In the genomic region with DNA sequence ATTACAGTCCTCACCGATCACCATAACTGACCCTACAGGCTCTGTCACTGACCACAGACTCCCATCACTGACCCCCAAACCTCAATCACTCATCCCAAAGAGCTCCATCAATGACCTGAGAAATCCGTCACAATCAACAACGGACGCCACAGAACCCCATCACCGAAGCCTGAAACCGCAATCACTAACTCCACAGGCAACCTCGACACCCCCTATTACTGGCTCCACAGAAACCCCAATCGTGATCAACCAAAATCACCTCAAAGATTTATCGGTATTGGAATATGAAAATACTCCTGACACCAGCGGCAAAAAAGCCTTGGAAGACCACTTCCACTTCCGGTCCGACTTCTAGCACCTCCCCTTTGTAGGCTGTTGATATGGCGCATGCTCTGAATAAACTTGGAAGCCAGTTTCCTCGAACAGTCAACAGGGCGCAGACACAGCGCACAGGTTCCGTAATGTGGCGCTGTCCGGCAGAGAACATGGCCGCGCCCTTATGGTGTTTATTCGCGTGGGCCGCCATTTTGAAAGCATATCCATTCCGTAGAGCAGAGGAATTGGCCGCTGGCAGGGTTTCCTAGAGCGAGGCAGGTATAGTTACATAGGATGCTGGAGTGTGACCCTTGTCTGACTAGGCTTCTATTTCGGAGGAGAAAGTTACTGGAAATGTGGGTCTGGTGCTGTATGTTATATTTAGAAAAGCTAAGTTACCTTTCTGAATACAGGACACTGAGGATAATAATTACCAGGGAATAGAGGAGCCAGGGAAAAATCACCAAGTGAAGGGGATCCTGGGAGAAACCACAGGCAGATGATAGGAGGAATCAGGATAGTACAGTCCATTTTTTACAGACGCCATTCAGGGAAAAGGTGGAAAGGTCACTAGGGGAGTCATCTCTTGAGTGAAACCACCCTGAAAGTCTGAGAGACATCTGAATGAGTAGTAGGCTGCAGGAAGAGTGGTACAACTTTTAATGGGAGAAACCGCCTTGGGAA, we compare ENCODE assay signal across 1 cellular context.
TF ChIP-seq lines count a peak whose summit lies in the region.

A gene (minus strand): TSS at position 328 of the 999 bp plus-strand sequence. CDS start 2,785 bp downstream, outside the sequence.

TF ChIP-seq in HepG2, 621 proteins besides CTCF, POLR2A, EP300 and RAD21 (continued from another document and continues in another):
- TF ChIP-seq, protein P1, sequence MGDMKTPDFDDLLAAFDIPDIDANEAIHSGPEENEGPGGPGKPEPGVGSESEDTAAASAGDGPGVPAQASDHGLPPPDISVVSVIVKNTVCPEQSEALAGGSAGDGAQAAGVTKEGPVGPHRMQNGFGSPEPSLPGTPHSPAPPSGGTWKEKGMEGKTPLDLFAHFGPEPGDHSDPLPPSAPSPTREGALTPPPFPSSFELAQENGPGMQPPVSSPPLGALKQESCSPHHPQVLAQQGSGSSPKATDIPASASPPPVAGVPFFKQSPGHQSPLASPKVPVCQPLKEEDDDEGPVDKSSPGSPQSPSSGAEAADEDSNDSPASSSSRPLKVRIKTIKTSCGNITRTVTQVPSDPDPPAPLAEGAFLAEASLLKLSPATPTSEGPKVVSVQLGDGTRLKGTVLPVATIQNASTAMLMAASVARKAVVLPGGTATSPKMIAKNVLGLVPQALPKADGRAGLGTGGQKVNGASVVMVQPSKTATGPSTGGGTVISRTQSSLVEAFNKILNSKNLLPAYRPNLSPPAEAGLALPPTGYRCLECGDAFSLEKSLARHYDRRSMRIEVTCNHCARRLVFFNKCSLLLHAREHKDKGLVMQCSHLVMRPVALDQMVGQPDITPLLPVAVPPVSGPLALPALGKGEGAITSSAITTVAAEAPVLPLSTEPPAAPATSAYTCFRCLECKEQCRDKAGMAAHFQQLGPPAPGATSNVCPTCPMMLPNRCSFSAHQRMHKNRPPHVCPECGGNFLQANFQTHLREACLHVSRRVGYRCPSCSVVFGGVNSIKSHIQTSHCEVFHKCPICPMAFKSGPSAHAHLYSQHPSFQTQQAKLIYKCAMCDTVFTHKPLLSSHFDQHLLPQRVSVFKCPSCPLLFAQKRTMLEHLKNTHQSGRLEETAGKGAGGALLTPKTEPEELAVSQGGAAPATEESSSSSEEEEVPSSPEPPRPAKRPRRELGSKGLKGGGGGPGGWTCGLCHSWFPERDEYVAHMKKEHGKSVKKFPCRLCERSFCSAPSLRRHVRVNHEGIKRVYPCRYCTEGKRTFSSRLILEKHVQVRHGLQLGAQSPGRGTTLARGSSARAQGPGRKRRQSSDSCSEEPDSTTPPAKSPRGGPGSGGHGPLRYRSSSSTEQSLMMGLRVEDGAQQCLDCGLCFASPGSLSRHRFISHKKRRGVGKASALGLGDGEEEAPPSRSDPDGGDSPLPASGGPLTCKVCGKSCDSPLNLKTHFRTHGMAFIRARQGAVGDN (CRISPR knock-in tag; IDR thresholded peaks at IDR 0.05), result peak; percentile 41
- TF ChIP-seq ZBTB8A (CRISPR knock-in tag; IDR thresholded peaks at IDR 0.05; ENCODE audit: borderline replicate concordance, low read depth), result no peak
- TF ChIP-seq ZNF33A (CRISPR knock-in tag; IDR thresholded peaks at IDR 0.05; ENCODE audit: borderline replicate concordance), result no peak
- TF ChIP-seq SAP130 (CRISPR knock-in tag; IDR thresholded peaks at IDR 0.05; ENCODE audit: low read depth), result peak; percentile 92
- no peak for TF ChIP-seq NCOA1 (CRISPR knock-in tag; IDR thresholded peaks at IDR 0.05)
- TF ChIP-seq XBP1 (CRISPR knock-in tag; IDR thresholded peaks at IDR 0.05), result no peak
- TF ChIP-seq, protein P2, sequence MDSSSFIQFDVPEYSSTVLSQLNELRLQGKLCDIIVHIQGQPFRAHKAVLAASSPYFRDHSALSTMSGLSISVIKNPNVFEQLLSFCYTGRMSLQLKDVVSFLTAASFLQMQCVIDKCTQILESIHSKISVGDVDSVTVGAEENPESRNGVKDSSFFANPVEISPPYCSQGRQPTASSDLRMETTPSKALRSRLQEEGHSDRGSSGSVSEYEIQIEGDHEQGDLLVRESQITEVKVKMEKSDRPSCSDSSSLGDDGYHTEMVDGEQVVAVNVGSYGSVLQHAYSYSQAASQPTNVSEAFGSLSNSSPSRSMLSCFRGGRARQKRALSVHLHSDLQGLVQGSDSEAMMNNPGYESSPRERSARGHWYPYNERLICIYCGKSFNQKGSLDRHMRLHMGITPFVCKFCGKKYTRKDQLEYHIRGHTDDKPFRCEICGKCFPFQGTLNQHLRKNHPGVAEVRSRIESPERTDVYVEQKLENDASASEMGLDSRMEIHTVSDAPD (CRISPR knock-in tag; IDR thresholded peaks at IDR 0.05), result no peak
- TF ChIP-seq CC2D1A (CRISPR knock-in tag; IDR thresholded peaks at IDR 0.05), result no peak
- TF ChIP-seq ATF7-NPFF (CRISPR knock-in tag; IDR thresholded peaks at IDR 0.05; ENCODE audit: low read depth), result no peak
- TF ChIP-seq ZKSCAN1 (IDR thresholded peaks at IDR 0.05; ENCODE audit: low read length), result peak; percentile 65; the same call in 1 of the 2 replicates
- TF ChIP-seq ZNF768 (CRISPR knock-in tag; IDR thresholded peaks at IDR 0.05), result no peak
- no peak for TF ChIP-seq PCBP2 (optimal IDR thresholded peaks at IDR 0.05; ENCODE audit: low read depth, low read length, poor library complexity, severe bottlenecking)
- no peak for TF ChIP-seq ZNF563 (CRISPR knock-in tag; IDR thresholded peaks at IDR 0.05)
- TF ChIP-seq YEATS2 (CRISPR knock-in tag; IDR thresholded peaks at IDR 0.05; ENCODE audit: borderline replicate concordance), result peak; percentile 58; the same call in 1 of the 2 replicates
- no peak for TF ChIP-seq MTA1 (CRISPR knock-in tag; IDR thresholded peaks at IDR 0.05; ENCODE audit: borderline replicate concordance)
- no peak for TF ChIP-seq MTF2 (CRISPR knock-in tag; IDR thresholded peaks at IDR 0.05; ENCODE audit: borderline replicate concordance)
- TF ChIP-seq HOXA7 (CRISPR knock-in tag; IDR thresholded peaks at IDR 0.05), result no peak
- TF ChIP-seq MAFG (CRISPR knock-in tag; IDR thresholded peaks at IDR 0.05), result no peak
- no peak for TF ChIP-seq THYN1 (CRISPR knock-in tag; IDR thresholded peaks at IDR 0.05; ENCODE audit: borderline replicate concordance, low read depth)
- TF ChIP-seq ZFP82 (CRISPR knock-in tag; IDR thresholded peaks at IDR 0.05; ENCODE audit: borderline replicate concordance), result no peak
- TF ChIP-seq ZNF777 (CRISPR knock-in tag; IDR thresholded peaks at IDR 0.05), result no peak
- 0 out of 2 replicates have a peak, but pooled peaks have one; percentile 37 for TF ChIP-seq ZBTB7B (CRISPR knock-in tag; IDR thresholded peaks at IDR 0.05)
- no peak for TF ChIP-seq TRIM24 (CRISPR knock-in tag; IDR thresholded peaks at IDR 0.05)
- TF ChIP-seq STAG1 (CRISPR knock-in tag; IDR thresholded peaks at IDR 0.05), result no peak; the same call in 1 of the 2 replicates
- peak; percentile 41; the same call in 1 of the 2 replicates for TF ChIP-seq NFRKB (IDR thresholded peaks at IDR 0.05)
- TF ChIP-seq ZFAT (CRISPR knock-in tag; conservative IDR thresholded peaks at IDR 0.05), result no peak
- no peak for TF ChIP-seq ZNF333 (CRISPR knock-in tag; IDR thresholded peaks at IDR 0.05; ENCODE audit: borderline replicate concordance)
- TF ChIP-seq SATB2 (CRISPR knock-in tag; IDR thresholded peaks at IDR 0.05), result no peak
- peak; percentile 77 for TF ChIP-seq ZMYM4 (CRISPR knock-in tag; IDR thresholded peaks at IDR 0.05)
- TF ChIP-seq, protein P3, sequence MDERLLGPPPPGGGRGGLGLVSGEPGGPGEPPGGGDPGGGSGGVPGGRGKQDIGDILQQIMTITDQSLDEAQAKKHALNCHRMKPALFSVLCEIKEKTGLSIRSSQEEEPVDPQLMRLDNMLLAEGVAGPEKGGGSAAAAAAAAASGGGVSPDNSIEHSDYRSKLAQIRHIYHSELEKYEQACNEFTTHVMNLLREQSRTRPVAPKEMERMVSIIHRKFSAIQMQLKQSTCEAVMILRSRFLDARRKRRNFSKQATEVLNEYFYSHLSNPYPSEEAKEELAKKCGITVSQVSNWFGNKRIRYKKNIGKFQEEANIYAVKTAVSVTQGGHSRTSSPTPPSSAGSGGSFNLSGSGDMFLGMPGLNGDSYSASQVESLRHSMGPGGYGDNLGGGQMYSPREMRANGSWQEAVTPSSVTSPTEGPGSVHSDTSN (CRISPR knock-in tag; IDR thresholded peaks at IDR 0.05), result no peak
- TF ChIP-seq ZSCAN21 (CRISPR knock-in tag; IDR thresholded peaks at IDR 0.05; ENCODE audit: borderline replicate concordance), result no peak
- peak; percentile 36; the same call in 1 of the 2 replicates for TF ChIP-seq HDAC2 (CRISPR knock-in tag; IDR thresholded peaks at IDR 0.05)
- no peak for TF ChIP-seq GATA4 (IDR thresholded peaks at IDR 0.05; ENCODE audit: borderline replicate concordance, low read depth)
- TF ChIP-seq ZNF543 (CRISPR knock-in tag; IDR thresholded peaks at IDR 0.05), result peak; percentile 55; the same call in 1 of the 2 replicates
- TF ChIP-seq, protein P4, sequence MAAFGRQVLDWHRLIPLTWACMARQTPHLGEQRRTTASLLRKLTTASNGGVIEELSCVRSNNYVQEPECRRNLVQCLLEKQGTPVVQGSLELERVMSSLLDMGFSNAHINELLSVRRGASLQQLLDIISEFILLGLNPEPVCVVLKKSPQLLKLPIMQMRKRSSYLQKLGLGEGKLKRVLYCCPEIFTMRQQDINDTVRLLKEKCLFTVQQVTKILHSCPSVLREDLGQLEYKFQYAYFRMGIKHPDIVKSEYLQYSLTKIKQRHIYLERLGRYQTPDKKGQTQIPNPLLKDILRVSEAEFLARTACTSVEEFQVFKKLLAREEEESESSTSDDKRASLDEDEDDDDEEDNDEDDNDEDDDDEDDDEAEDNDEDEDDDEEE (CRISPR knock-in tag; IDR thresholded peaks at IDR 0.05), result no peak
- TF ChIP-seq, protein P5, sequence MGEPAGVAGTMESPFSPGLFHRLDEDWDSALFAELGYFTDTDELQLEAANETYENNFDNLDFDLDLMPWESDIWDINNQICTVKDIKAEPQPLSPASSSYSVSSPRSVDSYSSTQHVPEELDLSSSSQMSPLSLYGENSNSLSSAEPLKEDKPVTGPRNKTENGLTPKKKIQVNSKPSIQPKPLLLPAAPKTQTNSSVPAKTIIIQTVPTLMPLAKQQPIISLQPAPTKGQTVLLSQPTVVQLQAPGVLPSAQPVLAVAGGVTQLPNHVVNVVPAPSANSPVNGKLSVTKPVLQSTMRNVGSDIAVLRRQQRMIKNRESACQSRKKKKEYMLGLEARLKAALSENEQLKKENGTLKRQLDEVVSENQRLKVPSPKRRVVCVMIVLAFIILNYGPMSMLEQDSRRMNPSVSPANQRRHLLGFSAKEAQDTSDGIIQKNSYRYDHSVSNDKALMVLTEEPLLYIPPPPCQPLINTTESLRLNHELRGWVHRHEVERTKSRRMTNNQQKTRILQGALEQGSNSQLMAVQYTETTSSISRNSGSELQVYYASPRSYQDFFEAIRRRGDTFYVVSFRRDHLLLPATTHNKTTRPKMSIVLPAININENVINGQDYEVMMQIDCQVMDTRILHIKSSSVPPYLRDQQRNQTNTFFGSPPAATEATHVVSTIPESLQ (CRISPR knock-in tag; conservative IDR thresholded peaks at IDR 0.05), result 0 out of 2 replicates have a peak, but pooled peaks have one; percentile 19
- no peak for TF ChIP-seq IKZF4 (CRISPR knock-in tag; IDR thresholded peaks at IDR 0.05; ENCODE audit: borderline replicate concordance, low read depth, not compliant biosample characterization)
- no peak for TF ChIP-seq MTA3 (CRISPR knock-in tag; IDR thresholded peaks at IDR 0.05)
- TF ChIP-seq ZBTB7A (CRISPR knock-in tag; IDR thresholded peaks at IDR 0.05), result no peak
- TF ChIP-seq, protein P6, sequence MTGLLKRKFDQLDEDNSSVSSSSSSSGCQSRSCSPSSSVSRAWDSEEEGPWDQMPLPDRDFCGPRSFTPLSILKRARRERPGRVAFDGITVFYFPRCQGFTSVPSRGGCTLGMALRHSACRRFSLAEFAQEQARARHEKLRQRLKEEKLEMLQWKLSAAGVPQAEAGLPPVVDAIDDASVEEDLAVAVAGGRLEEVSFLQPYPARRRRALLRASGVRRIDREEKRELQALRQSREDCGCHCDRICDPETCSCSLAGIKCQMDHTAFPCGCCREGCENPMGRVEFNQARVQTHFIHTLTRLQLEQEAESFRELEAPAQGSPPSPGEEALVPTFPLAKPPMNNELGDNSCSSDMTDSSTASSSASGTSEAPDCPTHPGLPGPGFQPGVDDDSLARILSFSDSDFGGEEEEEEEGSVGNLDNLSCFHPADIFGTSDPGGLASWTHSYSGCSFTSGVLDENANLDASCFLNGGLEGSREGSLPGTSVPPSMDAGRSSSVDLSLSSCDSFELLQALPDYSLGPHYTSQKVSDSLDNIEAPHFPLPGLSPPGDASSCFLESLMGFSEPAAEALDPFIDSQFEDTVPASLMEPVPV (CRISPR knock-in tag; IDR thresholded peaks at IDR 0.05), result no peak
- TF ChIP-seq AGO1 (IDR thresholded peaks at IDR 0.05; ENCODE audit: low read depth, low read length, poor library complexity, severe bottlenecking), result no peak
- TF ChIP-seq, protein P7, sequence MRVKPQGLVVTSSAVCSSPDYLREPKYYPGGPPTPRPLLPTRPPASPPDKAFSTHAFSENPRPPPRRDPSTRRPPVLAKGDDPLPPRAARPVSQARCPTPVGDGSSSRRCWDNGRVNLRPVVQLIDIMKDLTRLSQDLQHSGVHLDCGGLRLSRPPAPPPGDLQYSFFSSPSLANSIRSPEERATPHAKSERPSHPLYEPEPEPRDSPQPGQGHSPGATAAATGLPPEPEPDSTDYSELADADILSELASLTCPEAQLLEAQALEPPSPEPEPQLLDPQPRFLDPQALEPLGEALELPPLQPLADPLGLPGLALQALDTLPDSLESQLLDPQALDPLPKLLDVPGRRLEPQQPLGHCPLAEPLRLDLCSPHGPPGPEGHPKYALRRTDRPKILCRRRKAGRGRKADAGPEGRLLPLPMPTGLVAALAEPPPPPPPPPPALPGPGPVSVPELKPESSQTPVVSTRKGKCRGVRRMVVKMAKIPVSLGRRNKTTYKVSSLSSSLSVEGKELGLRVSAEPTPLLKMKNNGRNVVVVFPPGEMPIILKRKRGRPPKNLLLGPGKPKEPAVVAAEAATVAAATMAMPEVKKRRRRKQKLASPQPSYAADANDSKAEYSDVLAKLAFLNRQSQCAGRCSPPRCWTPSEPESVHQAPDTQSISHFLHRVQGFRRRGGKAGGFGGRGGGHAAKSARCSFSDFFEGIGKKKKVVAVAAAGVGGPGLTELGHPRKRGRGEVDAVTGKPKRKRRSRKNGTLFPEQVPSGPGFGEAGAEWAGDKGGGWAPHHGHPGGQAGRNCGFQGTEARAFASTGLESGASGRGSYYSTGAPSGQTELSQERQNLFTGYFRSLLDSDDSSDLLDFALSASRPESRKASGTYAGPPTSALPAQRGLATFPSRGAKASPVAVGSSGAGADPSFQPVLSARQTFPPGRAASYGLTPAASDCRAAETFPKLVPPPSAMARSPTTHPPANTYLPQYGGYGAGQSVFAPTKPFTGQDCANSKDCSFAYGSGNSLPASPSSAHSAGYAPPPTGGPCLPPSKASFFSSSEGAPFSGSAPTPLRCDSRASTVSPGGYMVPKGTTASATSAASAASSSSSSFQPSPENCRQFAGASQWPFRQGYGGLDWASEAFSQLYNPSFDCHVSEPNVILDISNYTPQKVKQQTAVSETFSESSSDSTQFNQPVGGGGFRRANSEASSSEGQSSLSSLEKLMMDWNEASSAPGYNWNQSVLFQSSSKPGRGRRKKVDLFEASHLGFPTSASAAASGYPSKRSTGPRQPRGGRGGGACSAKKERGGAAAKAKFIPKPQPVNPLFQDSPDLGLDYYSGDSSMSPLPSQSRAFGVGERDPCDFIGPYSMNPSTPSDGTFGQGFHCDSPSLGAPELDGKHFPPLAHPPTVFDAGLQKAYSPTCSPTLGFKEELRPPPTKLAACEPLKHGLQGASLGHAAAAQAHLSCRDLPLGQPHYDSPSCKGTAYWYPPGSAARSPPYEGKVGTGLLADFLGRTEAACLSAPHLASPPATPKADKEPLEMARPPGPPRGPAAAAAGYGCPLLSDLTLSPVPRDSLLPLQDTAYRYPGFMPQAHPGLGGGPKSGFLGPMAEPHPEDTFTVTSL (CRISPR knock-in tag; IDR thresholded peaks at IDR 0.05; ENCODE audit: borderline replicate concordance), result no peak
- TF ChIP-seq CCDC6 (CRISPR knock-in tag; IDR thresholded peaks at IDR 0.05), result 0 out of 2 replicates have a peak, but pooled peaks have one; percentile 27
- TF ChIP-seq ZNF496 (CRISPR knock-in tag; IDR thresholded peaks at IDR 0.05; ENCODE audit: insufficient replicate concordance), result no peak
- no peak; the same call in 1 of the 2 replicates for TF ChIP-seq NR2F2 (IDR thresholded peaks at IDR 0.05; ENCODE audit: borderline replicate concordance, low read depth)
